In genomic region chr2:129881786-129882396, GRCh38 we compare ENCODE assay signal across 26 cellular contexts.
"Had no signal": no experiment of that assay in that cellular context is flagged by ENCODE, and none has a peak within 500 bp of the region (broad histone marks: within the 10 kb centered on the region; RNA-seq: fewer than 3 reads in every experiment).

No MANE protein-coding gene starts in this region.

- H3K36me3 Mint-ChIP-seq: activated naive CD8-positive, alpha-beta T cell had no signal

- H3K9me3 Mint-ChIP-seq: activated CD4-positive, alpha-beta memory T cell treated with anti-CD3 and anti-CD28 coated beads, Interleukin-2, amount 10 ng/mL, durations not matched to agents 7 days and 5 days; activated CD4-positive, alpha-beta T cell treated with anti-CD3 and anti-CD28 coated beads, Interleukin-2, amount 10 ng/mL, durations not matched to agents 7 days and 5 days; activated T-cell treated with anti-CD3 and anti-CD28 coated beads, Interleukin-2, amount 50 U/mL, for 4 hours; central memory CD8-positive, alpha-beta T cell; effector memory CD8-positive, alpha-beta T cell had no signal

- H3K27me3 Mint-ChIP-seq: activated CD4-positive, alpha-beta T cell treated with anti-CD3 and anti-CD28 coated beads for 36 hours; activated CD4-positive, alpha-beta T cell treated with anti-CD3 and anti-CD28 coated beads, Interleukin-2, amount 10 ng/mL, durations not matched to agents 7 days and 5 days; activated naive CD8-positive, alpha-beta T cell; central memory CD8-positive, alpha-beta T cell had no signal

- H3K27ac ChIP-seq: brain microvascular endothelial cell, epithelial cell of prostate, esophagus squamous epithelium, gastroesophageal sphincter had no signal

- H3K9me3 ChIP-seq: esophagus squamous epithelium, gastroesophageal sphincter had no signal

- ATAC-seq: activated CD4-positive, alpha-beta T cell treated with anti-CD3 and anti-CD28 coated beads for 36 hours; activated T-cell treated with anti-CD3 and anti-CD28 coated beads, Interleukin-2, amount 50 U/mL, for 4 hours; effector memory CD8-positive, alpha-beta T cell; gastroesophageal sphincter had no signal

- H3K36me3 ChIP-seq: brain microvascular endothelial cell, esophagus squamous epithelium, gastroesophageal sphincter had no signal

- H3K4me3 Mint-ChIP-seq: activated CD4-positive, alpha-beta memory T cell treated with anti-CD3 and anti-CD28 coated beads, Interleukin-2, amount 10 ng/mL, durations not matched to agents 7 days and 5 days; activated CD4-positive, alpha-beta T cell treated with anti-CD3 and anti-CD28 coated beads for 36 hours; activated CD4-positive, alpha-beta T cell treated with anti-CD3 and anti-CD28 coated beads, Interleukin-2, amount 10 ng/mL, durations not matched to agents 7 days and 5 days; activated naive CD8-positive, alpha-beta T cell; activated T-cell treated with anti-CD3 and anti-CD28 coated beads, Interleukin-2, amount 50 U/mL, for 4 hours; central memory CD8-positive, alpha-beta T cell; effector memory CD8-positive, alpha-beta T cell had no signal

- DNase-seq: activated CD4-positive, alpha-beta memory T cell treated with anti-CD3 and anti-CD28 coated beads, Interleukin-2, amount 10 ng/mL, durations not matched to agents 7 days and 5 days; activated CD4-positive, alpha-beta T cell treated with anti-CD3 and anti-CD28 coated beads for 36 hours; activated CD4-positive, alpha-beta T cell treated with anti-CD3 and anti-CD28 coated beads, Interleukin-2, amount 10 ng/mL, durations not matched to agents 7 days and 5 days; activated CD4-positive, alpha-beta T cell treated with anti-CD3 and anti-CD28 coated beads, Interleukin-2, amount 50 U/mL, for 4 hours; activated CD4-positive, CD25-positive, alpha-beta regulatory T cell; activated CD4-positive, CD25-positive, alpha-beta regulatory T cell treated with anti-CD3 and anti-CD28 coated beads, Interleukin-2, amount 50 U/mL, for 72 hours; activated CD8-positive, alpha-beta memory T cell treated with anti-CD3 and anti-CD28 coated beads for 24 hours; activated effector memory CD4-positive, alpha-beta T cell treated with Interleukin-2 at 50 U/mL for 16 hours; activated gamma-delta T cell treated with Interleukin-2 at 50 U/mL for 16 hours; activated naive CD4-positive, alpha-beta T cell treated with anti-CD3 and anti-CD28 coated beads, Interleukin-2, amount 50 U/mL, for 16 hours; activated naive CD4-positive, alpha-beta T cell treated with Interleukin-2 at 50 U/mL for 16 hours; activated T-cell treated with anti-CD3 and anti-CD28 coated beads, Interleukin-2, amount 50 U/mL, for 4 hours; amniotic stem cell; anterior cingulate cortex; brain microvascular endothelial cell; cortex of kidney; dermis blood vessel endothelial cell; effector CD4-positive, alpha-beta T cell; effector memory CD8-positive, alpha-beta T cell; esophagus squamous epithelium; foreskin melanocyte; T-helper 2 cell had no signal

- H3K4me3 ChIP-seq: esophagus squamous epithelium, gastroesophageal sphincter had no signal

- H3K27ac Mint-ChIP-seq: activated CD4-positive, alpha-beta memory T cell treated with anti-CD3 and anti-CD28 coated beads, Interleukin-2, amount 10 ng/mL, durations not matched to agents 7 days and 5 days; activated CD4-positive, alpha-beta T cell treated with anti-CD3 and anti-CD28 coated beads for 36 hours; activated CD4-positive, alpha-beta T cell treated with anti-CD3 and anti-CD28 coated beads, Interleukin-2, amount 10 ng/mL, durations not matched to agents 7 days and 5 days; activated naive CD8-positive, alpha-beta T cell; effector memory CD8-positive, alpha-beta T cell had no signal

- H3K27me3 ChIP-seq: brain microvascular endothelial cell, esophagus squamous epithelium, gastroesophageal sphincter had no signal
